Comparison of ENCODE assay signal across 16 cellular contexts in the genomic region with DNA sequence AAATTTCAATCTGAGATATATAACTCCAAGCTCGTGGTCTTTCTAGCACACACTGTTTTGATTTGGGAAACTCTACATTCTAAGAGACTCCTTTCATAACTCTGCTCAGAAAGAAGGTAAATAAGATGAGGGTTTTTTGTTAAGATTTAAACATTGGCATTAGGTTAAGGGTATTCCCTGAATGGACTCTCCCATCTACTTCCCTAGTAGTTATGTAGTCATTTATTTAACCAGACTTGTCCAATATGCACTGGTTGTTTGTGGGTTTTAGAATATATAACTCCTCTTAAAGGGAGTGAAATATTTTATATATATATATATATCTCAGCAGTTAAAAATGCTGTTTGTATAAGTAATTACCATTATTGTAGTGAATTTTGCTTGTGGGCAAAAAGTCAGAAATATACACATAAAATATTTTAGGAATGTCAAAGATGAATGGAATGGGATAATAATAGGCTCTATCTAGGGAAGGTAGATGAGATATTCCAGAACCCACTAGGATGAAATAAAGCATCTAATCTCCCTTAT.
DNase-seq lines count a peak whose midpoint lies in the region; ATAC-seq, FAIRE-seq and TF ChIP-seq lines count a peak whose summit lies in the region.
"Had no signal": no experiment of that assay in that cellular context is flagged by ENCODE, and none has a peak within 500 bp of the region (broad histone marks: within the 10 kb centered on the region; RNA-seq: fewer than 3 reads in every experiment).

No MANE protein-coding gene starts in this region.

- FAIRE-seq in A549 (lab: Jason Lieb, UNC) (no peak), keratinocyte (lab: Jason Lieb, UNC) (no peak)

- dilution Hi-C loops in keratinocyte (cut with MboI; ENCODE audit: extremely low pct_ligation_motif_present, low sequenced_read_pairs) = no loop called here

- H2AFZ ChIP-seq in keratinocyte (ENCODE audit: control insufficient read depth, low read length) = peak overlapping the region; percentile 47

- intact Hi-C loops in cardiac septum (cut with DNase I) = no loop called here
- intact Hi-C loops in A673 (cut with micrococcal nuclease; ENCODE audit: unreplicated experiment) = no loop called here

- H3K4me2 ChIP-seq in A549 = peak overlapping the region; percentile 80
- peak overlapping the region; percentile 66 for H3K4me2 ChIP-seq in keratinocyte (ENCODE audit: control insufficient read depth, extremely low read depth, insufficient read depth, low read depth, low read length)

- TF ChIP-seq RAD21 in A549 (conservative IDR thresholded peaks at IDR 0.05 in 1 of 2, IDR thresholded peaks at IDR 0.05 in 1 of 2) = no peak

- no peak for TF ChIP-seq EP300 in A549 (IDR thresholded peaks at IDR 0.05)
- TF ChIP-seq EP300 in gastroesophageal sphincter (IDR thresholded peaks at IDR 0.05) = no peak

- TF ChIP-seq CTCF in A549 (IDR thresholded peaks at IDR 0.05) = no peak
- TF ChIP-seq CTCF in keratinocyte (optimal IDR thresholded peaks at IDR 0.05 in 1 of 3, IDR thresholded peaks at IDR 0.05 in 1 of 3, conservative IDR thresholded peaks at IDR 0.05 in 1 of 3; ENCODE audit: extremely low read depth in 1 of 3, insufficient read depth in 2 of 3, low read length in 3 of 3) = no peak
- no peak for TF ChIP-seq CTCF in gastroesophageal sphincter (IDR thresholded peaks at IDR 0.05)
- TF ChIP-seq CTCF in A673 (conservative IDR thresholded peaks at IDR 0.05; ENCODE audit: low read depth, low read length) = no peak

- no peaks in the 10 kb centered on the region for H3K36me3 ChIP-seq in HUES48 (ENCODE audit: control insufficient read depth, insufficient read depth, low read length)
- H3K36me3 ChIP-seq in adipocyte (ENCODE audit: control insufficient read depth, insufficient read depth, low read length, severe bottlenecking) = no peaks in the 10 kb centered on the region
- no peaks in the 10 kb centered on the region for H3K36me3 ChIP-seq in keratinocyte (ENCODE audit: control insufficient read depth in 2 of 2, extremely low read depth in 1 of 2, insufficient read depth in 2 of 2, low read length in 2 of 2)
- no peaks in the 10 kb centered on the region for H3K36me3 ChIP-seq in gastroesophageal sphincter
- no peaks in the 10 kb centered on the region for H3K36me3 ChIP-seq in A673 (ENCODE audit: insufficient read depth, low read length, poor library complexity, severe bottlenecking)

- WGBS in A549 (ENCODE audit: missing lambda C conversion rate) = 0% methylated on average over 1 of the region's 1 CpG
- 60 to 68% methylated on average over 1 of the region's 1 CpG for WGBS in gastroesophageal sphincter (ENCODE audit: low coverage in 1 of 2), 2 donors

- H3K9me3 ChIP-seq in A549 (no peaks in the 10 kb centered on the region), HUES48 (ENCODE audit: control insufficient read depth, insufficient read depth, low read length) (no peaks in the 10 kb centered on the region), adipocyte (ENCODE audit: control insufficient read depth, low read length) (no peaks in the 10 kb centered on the region), keratinocyte (ENCODE audit: control insufficient read depth, low read depth, low read length) (no peaks in the 10 kb centered on the region), gastroesophageal sphincter (no peaks in the 10 kb centered on the region), A673 (ENCODE audit: low read depth, low read length, poor library complexity, severe bottlenecking) (no peaks in the 10 kb centered on the region)

- TF ChIP-seq POLR2A in A549 (IDR thresholded peaks at IDR 0.05; ENCODE audit: low read length) = no peak
- TF ChIP-seq POLR2A in gastroesophageal sphincter (IDR thresholded peaks at IDR 0.05) = no peak

- DNase-seq in A549 (ENCODE audit: low read depth in 1 of 2, low spot score in 1 of 2) (no peak), adipocyte (ENCODE audit: low read depth) (peak; percentile 44), keratinocyte (ENCODE audit: low read depth, low spot score) (no peak), HuH-7 (ENCODE audit: low spot score) (no peak), cardiac septum (ENCODE audit: low spot score) (no peak), A673 (ENCODE audit: low spot score) (no peak)
- DNase-seq: activated CD4-positive, alpha-beta T cell treated with anti-CD3 and anti-CD28 coated beads, Interleukin-2, amount 10 ng/mL, durations not matched to agents 24 days and 14 days; activated T-cell treated with anti-CD3 and anti-CD28 coated beads for 4 hours; hippocampal formation; MV-4-11; naive thymus-derived CD8-positive, alpha-beta T cell; NCI-H82 had no signal

- CTCF ChIA-PET in A549 (lab: Yijun Ruan, JAX) = interaction anchor here (1.6 kb wide), 1 partner anchor 1880 kb away, joined by 3 read pairs; no protein-coding TSS in a partner anchor
- CTCF ChIA-PET in A673 (lab: Charles Lee) = no interaction called here

- H3K9me1 ChIP-seq in keratinocyte (ENCODE audit: control insufficient read depth, extremely low read depth, insufficient read depth, low read length) = no peaks in the 10 kb centered on the region

- H3K27me3 ChIP-seq in HUES48 (ENCODE audit: control insufficient read depth, insufficient read depth, low read length) (no peaks in the 10 kb centered on the region), adipocyte (replicated peaks; ENCODE audit: control insufficient read depth, insufficient read depth, low read length) (no peaks in the 10 kb centered on the region), keratinocyte (ENCODE audit: control insufficient read depth, extremely low read depth, insufficient read depth, low read length) (no peaks in the 10 kb centered on the region), gastroesophageal sphincter (no peaks in the 10 kb centered on the region), A673 (replicated peaks; ENCODE audit: insufficient read depth, low read depth, low read length, poor library complexity) (no peaks in the 10 kb centered on the region)

- H4K20me1 ChIP-seq in keratinocyte (ENCODE audit: control insufficient read depth, extremely low read depth, insufficient read depth, low read length) = no peaks in the 10 kb centered on the region

- H3K4me1 ChIP-seq in A549 = peaks cover 49% of the 10 kb centered on the region
- H3K4me1 ChIP-seq in HUES48 (ENCODE audit: control insufficient read depth, insufficient read depth, low read length) = peaks cover 37% of the 10 kb centered on the region
- peaks cover 27% of the 10 kb centered on the region for H3K4me1 ChIP-seq in adipocyte (ENCODE audit: control insufficient read depth, insufficient read depth, low read length)
- peaks cover 15% of the 10 kb centered on the region for H3K4me1 ChIP-seq in keratinocyte (ENCODE audit: control insufficient read depth, extremely low read depth, insufficient read depth, low read length)
- peaks cover 0 to 20% (median 5%) of the 10 kb centered on the region in 3 donors for H3K4me1 ChIP-seq in gastroesophageal sphincter
- peaks cover 11% of the 10 kb centered on the region for H3K4me1 ChIP-seq in A673 (ENCODE audit: insufficient read depth, low read length, poor library complexity, severe bottlenecking)

- H3K27ac ChIP-seq in A549 = peak overlapping the region; percentile 39 to 61
- peak overlapping the region; percentile 57 for H3K27ac ChIP-seq in HUES48 (ENCODE audit: low read depth, low read length)
- H3K27ac ChIP-seq in keratinocyte (ENCODE audit: control insufficient read depth, insufficient read depth, low read length) = peak overlapping the region; percentile 45
- H3K27ac ChIP-seq in gastroesophageal sphincter = no peak overlapping the region
- no peak overlapping the region for H3K27ac ChIP-seq in A673 (ENCODE audit: low read depth, low read length, poor library complexity, severe bottlenecking)

- POLR2A ChIA-PET in A549 (lab: Yijun Ruan, JAX) (no interaction called here), A673 (lab: Charles Lee; ENCODE audit: low non-redundant PET) (no interaction called here)

- H3K9ac ChIP-seq in HUES48 (ENCODE audit: low read depth, low read length) (no peak overlapping the region), adipocyte (ENCODE audit: low read length) (peak overlapping the region; percentile 71), keratinocyte (ENCODE audit: control insufficient read depth, extremely low read depth, insufficient read depth, low read length) (no peak overlapping the region)

- ATAC-seq in A549 (peak; percentile 54 to 73; a peak in 5 of 6 replicates), gastroesophageal sphincter (no peak)
- ATAC-seq: activated naive CD4-positive, alpha-beta T cell treated with anti-CD3 and anti-CD28 coated beads, Interleukin-2, amount 50 U/mL, for 72 hours; naive thymus-derived CD8-positive, alpha-beta T cell; Right ventricle myocardium inferior had no signal

- BruUV-seq in A673 (replicated peaks; lab: Mats Ljungman, UMichigan) = no TSS peak

- no peaks in the 10 kb centered on the region for H3K79me2 ChIP-seq in keratinocyte (ENCODE audit: control insufficient read depth, insufficient read depth, low read length)

- peak overlapping the region; percentile 10; the same call in 1 of the 3 replicates for H3K4me3 ChIP-seq in A549
- H3K4me3 ChIP-seq in HUES48 (ENCODE audit: low read depth, low read length) = peak overlapping the region; percentile 20; the same call in 1 of the 2 replicates
- H3K4me3 ChIP-seq in adipocyte (ENCODE audit: low read length) = peak overlapping the region; percentile 15
- peak overlapping the region in 1 of 3 experiments; percentile 42 for H3K4me3 ChIP-seq in keratinocyte (ENCODE audit: control insufficient read depth in 2 of 3, extremely low read depth in 1 of 3, insufficient read depth in 2 of 3, low read depth in 1 of 3, low read length in 3 of 3)
- H3K4me3 ChIP-seq in gastroesophageal sphincter = no peak overlapping the region
- no peak overlapping the region for H3K4me3 ChIP-seq in A673 (ENCODE audit: low read depth, low read length, poor library complexity, severe bottlenecking)

TF ChIP-seq in A549, 52 proteins besides CTCF, POLR2A, EP300 and RAD21 (continues in another document):
- TF ChIP-seq JUN (IDR thresholded peaks at IDR 0.05) (no peak), HEYL (CRISPR knock-in tag; IDR thresholded peaks at IDR 0.05) (no peak), RFX5 (IDR thresholded peaks at IDR 0.05) (no peak)
- TF ChIP-seq, protein P1, sequence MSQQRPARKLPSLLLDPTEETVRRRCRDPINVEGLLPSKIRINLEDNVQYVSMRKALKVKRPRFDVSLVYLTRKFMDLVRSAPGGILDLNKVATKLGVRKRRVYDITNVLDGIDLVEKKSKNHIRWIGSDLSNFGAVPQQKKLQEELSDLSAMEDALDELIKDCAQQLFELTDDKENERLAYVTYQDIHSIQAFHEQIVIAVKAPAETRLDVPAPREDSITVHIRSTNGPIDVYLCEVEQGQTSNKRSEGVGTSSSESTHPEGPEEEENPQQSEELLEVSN (IDR thresholded peaks at IDR 0.05; ENCODE audit: borderline replicate concordance, low read depth) = no peak

Comparison
In these comparisons a context has a peak if more than half of its experiments do, and no peak if none do; other contexts are left out.
1. H3K27ac ChIP-seq: peak in A549 (2 of 2), HUES48 (single experiment) and keratinocyte (single experiment); none in gastroesophageal sphincter (0 of 4) and A673 (single experiment).
2. H3K4me3 ChIP-seq: peak in A549 (single experiment), HUES48 (single experiment) and adipocyte (single experiment); none in gastroesophageal sphincter (0 of 2) and A673 (single experiment).